31 cellular contexts compared by ENCODE assay signal in genomic region chr4:154757713-154758112, GRCh38. TPM values are rescaled to one million over a fixed set of nuclear protein-coding genes. Genes with fewer than 3 reads are reported as not detected.
"Had no signal": no experiment of that assay in that cellular context is flagged by ENCODE, and none has a peak within 500 bp of the region (broad histone marks: within the 10 kb centered on the region; RNA-seq: fewer than 3 reads in every experiment).

No MANE protein-coding gene starts in this region.

- H3K36me3 ChIP-seq: ascending aorta, cardiac muscle cell, colonic mucosa had no signal

- ATAC-seq: activated CD4-positive, alpha-beta T cell treated with anti-CD3 and anti-CD28 coated beads for 36 hours; activated CD8-positive, alpha-beta memory T cell treated with anti-CD3 and anti-CD28 coated beads, Interleukin-2, amount 10 ng/mL, durations not matched to agents 7 days and 5 days; activated CD8-positive, alpha-beta T cell treated with anti-CD3 and anti-CD28 coated beads, Interleukin-2, amount 10 ng/mL, durations not matched to agents 7 days and 5 days; activated naive CD8-positive, alpha-beta T cell treated with anti-CD3 and anti-CD28 coated beads, Interleukin-2, amount 50 U/mL, for 24 hours had no signal

- H3K27me3 ChIP-seq: ascending aorta, cardiac muscle cell, colonic mucosa had no signal

- H3K9me3 ChIP-seq: ascending aorta, colonic mucosa had no signal

- H3K27ac ChIP-seq: ascending aorta, cardiac muscle cell, colonic mucosa, VCaP had no signal

- H3K4me3 ChIP-seq: ascending aorta, cardiac muscle cell, colonic mucosa had no signal

- H3K4me1 ChIP-seq: ascending aorta, colonic mucosa had no signal

- DNase-seq: activated B cell treated with CpG ODN at 0.5 μM for 24 hours; activated CD4-positive, alpha-beta memory T cell treated with anti-CD3 and anti-CD28 coated beads, Interleukin-2, amount 10 ng/mL, durations not matched to agents 7 days and 5 days; activated CD4-positive, alpha-beta T cell treated with anti-CD3 and anti-CD28 coated beads for 36 hours; activated CD4-positive, alpha-beta T cell treated with anti-CD3 and anti-CD28 coated beads for 48 hours; activated CD4-positive, alpha-beta T cell treated with anti-CD3 and anti-CD28 coated beads, Interleukin-2, amount 10 ng/mL, durations not matched to agents 7 days and 5 days; activated CD4-positive, alpha-beta T cell treated with anti-CD3 and anti-CD28 coated beads, Interleukin-2, amount 50 U/mL, for 48 hours; activated CD4-positive, CD25-positive, alpha-beta regulatory T cell treated with anti-CD3 and anti-CD28 coated beads, Interleukin-2, amount 50 U/mL, for 72 hours; activated CD8-positive, alpha-beta memory T cell treated with anti-CD3 and anti-CD28 coated beads for 24 hours; activated CD8-positive, alpha-beta memory T cell treated with anti-CD3 and anti-CD28 coated beads, Interleukin-2, amount 10 ng/mL, durations not matched to agents 7 days and 5 days; activated CD8-positive, alpha-beta memory T cell treated with anti-CD3 and anti-CD28 coated beads, Interleukin-2, amount 50 U/mL, for 48 hours; activated CD8-positive, alpha-beta T cell treated with anti-CD3 and anti-CD28 coated beads, Interleukin-2, amount 10 ng/mL, durations not matched to agents 7 days and 5 days; activated effector memory CD4-positive, alpha-beta T cell treated with Interleukin-2 at 50 U/mL for 16 hours; activated gamma-delta T cell; activated naive CD4-positive, alpha-beta T cell treated with anti-CD3 and anti-CD28 coated beads, Interleukin-2, amount 10 ng/mL, durations not matched to agents 7 days and 5 days; activated naive CD4-positive, alpha-beta T cell treated with Interleukin-2 at 50 U/mL for 16 hours; activated naive CD8-positive, alpha-beta T cell treated with anti-CD3 and anti-CD28 coated beads, Interleukin-2, amount 10 ng/mL, durations not matched to agents 7 days and 5 days; activated naive CD8-positive, alpha-beta T cell treated with anti-CD3 and anti-CD28 coated beads, Interleukin-2, amount 50 U/mL, for 24 hours; activated T-cell treated with anti-CD3 and anti-CD28 coated beads, Interleukin-2, amount 50 U/mL, for 24 hours; activated T-cell treated with anti-CD3 and anti-CD28 coated beads, Interleukin-2, amount 50 U/mL, for 48 hours; amygdala; anterior cingulate cortex; caudate nucleus; cerebellar nuclear complex; colonic mucosa; T-helper 2 cell; T-helper 9 cell had no signal

RNA-seq across cellular contexts. Expression of gene LRAT, which starts 13.9 kb away (rescaled TPM):
- total RNA-seq: activated B cell treated with CpG ODN at 0.5 μM for 24 hours; activated CD4-positive, alpha-beta memory T cell treated with anti-CD3 and anti-CD28 coated beads, Interleukin-2, amount 10 ng/mL, durations not matched to agents 7 days and 5 days; activated CD4-positive, alpha-beta T cell treated with anti-CD3 and anti-CD28 coated beads for 36 hours; activated CD4-positive, alpha-beta T cell treated with anti-CD3 and anti-CD28 coated beads, Interleukin-2, amount 10 ng/mL, durations not matched to agents 7 days and 5 days; activated CD8-positive, alpha-beta memory T cell treated with anti-CD3 and anti-CD28 coated beads, Interleukin-2, amount 10 ng/mL, durations not matched to agents 7 days and 5 days; activated CD8-positive, alpha-beta T cell treated with anti-CD3 and anti-CD28 coated beads, Interleukin-2, amount 10 ng/mL, durations not matched to agents 7 days and 5 days; activated naive CD8-positive, alpha-beta T cell treated with anti-CD3 and anti-CD28 coated beads, Interleukin-2, amount 10 ng/mL, durations not matched to agents 7 days and 5 days; ascending aorta had no signal

RNA-seq across cellular contexts. Expression of gene RBM46, which starts 23.4 kb away (rescaled TPM):
- total RNA-seq: activated B cell treated with CpG ODN at 0.5 μM for 24 hours; activated CD4-positive, alpha-beta memory T cell treated with anti-CD3 and anti-CD28 coated beads, Interleukin-2, amount 10 ng/mL, durations not matched to agents 7 days and 5 days; activated CD4-positive, alpha-beta T cell treated with anti-CD3 and anti-CD28 coated beads for 36 hours; activated CD4-positive, alpha-beta T cell treated with anti-CD3 and anti-CD28 coated beads, Interleukin-2, amount 10 ng/mL, durations not matched to agents 7 days and 5 days; activated CD8-positive, alpha-beta memory T cell treated with anti-CD3 and anti-CD28 coated beads, Interleukin-2, amount 10 ng/mL, durations not matched to agents 7 days and 5 days; activated CD8-positive, alpha-beta T cell treated with anti-CD3 and anti-CD28 coated beads, Interleukin-2, amount 10 ng/mL, durations not matched to agents 7 days and 5 days; activated naive CD8-positive, alpha-beta T cell treated with anti-CD3 and anti-CD28 coated beads, Interleukin-2, amount 10 ng/mL, durations not matched to agents 7 days and 5 days; activated T-helper 2 cell treated with anti-CD3 and anti-CD28 coated beads, Interferon-gamma antibody, Interleukin-2, Interleukin-4, amounts not matched to agents 10 μg/mL and 5 μg/mL and 100 μg/mL, durations not matched to agents 14 hours and 24 hours and 36 hours; ascending aorta; chondrocyte; colonic mucosa had no signal
